28 cellular contexts compared by ENCODE assay signal in the genomic region with DNA sequence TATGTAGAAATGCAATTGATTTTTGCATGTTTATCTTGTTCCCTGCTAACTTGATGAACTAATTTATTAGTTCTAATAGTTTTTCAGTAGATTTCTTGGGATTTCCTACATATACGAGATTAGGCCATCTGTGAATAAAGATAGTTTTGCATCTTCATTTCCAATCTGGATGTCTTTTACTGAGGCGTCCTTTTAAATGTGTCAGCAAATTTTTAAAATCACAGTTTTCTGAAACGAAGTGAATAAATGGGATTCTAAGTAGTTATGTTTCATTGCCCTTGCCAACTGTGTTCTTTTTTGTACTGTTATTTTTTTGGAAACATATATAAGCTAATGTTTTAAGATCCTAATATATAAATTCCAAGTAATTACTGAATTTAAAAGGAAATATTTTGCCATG.
"Had no signal": no experiment of that assay in that cellular context is flagged by ENCODE, and none has a peak within 500 bp of the region (broad histone marks: within the 10 kb centered on the region; RNA-seq: fewer than 3 reads in every experiment).

No MANE protein-coding gene starts in this region.

- H3K27ac ChIP-seq: neural progenitor cell, ovary, parathyroid adenoma, psoas muscle, skin epidermis, spleen, suprapubic skin, testis, tibial artery, transverse colon, upper lobe of right lung, uterus had no signal

- H2AFZ ChIP-seq: neural progenitor cell, parathyroid adenoma had no signal

- H3K4me2 ChIP-seq: neural progenitor cell, smooth muscle cell had no signal

- H3K4me3 ChIP-seq: neural progenitor cell, ovary, psoas muscle, skin epidermis, smooth muscle cell, spleen, suprapubic skin, testis, tibial artery, transverse colon, upper lobe of right lung, uterus had no signal

- DNase-seq: natural killer cell; occipital lobe; ovary; posterior cingulate gyrus; psoas muscle; right cardiac atrium; spleen; stimulated activated CD4-positive, alpha-beta T cell treated with anti-CD3 and anti-CD28 coated beads, Interleukin-12 subunit alpha, Interleukin-12 subunit beta, amount 100 ng/mL, for 4 hours; stimulated activated CD4-positive, alpha-beta T cell treated with anti-CD3 and anti-CD28 coated beads, Interleukin-1b, Interleukin-23, amount 100 ng/mL, for 48 hours; stimulated activated CD4-positive, alpha-beta T cell treated with anti-CD3 and anti-CD28 coated beads, Interleukin-4, amount 100 ng/mL, for 1 hour; stimulated activated CD4-positive, alpha-beta T cell treated with anti-CD3 and anti-CD28 coated beads, Interleukin-4, amount 100 ng/mL, for 4 hours; stimulated activated CD8-positive, alpha-beta memory T cell treated with anti-CD3 and anti-CD28 coated beads, Interleukin-4, amount 100 ng/mL, for 48 hours; stimulated activated naive CD4-positive, alpha-beta T cell; stimulated activated naive CD8-positive, alpha-beta T cell treated with anti-CD3 and anti-CD28 coated beads, Interleukin-15, amount 100 ng/mL, for 72 hours; stimulated activated naive CD8-positive, alpha-beta T cell treated with anti-CD3 and anti-CD28 coated beads, Interleukin-15, Interleukin-2, amounts not matched to agents 100 U/mL and 50 U/mL, for 24 hours; substantia nigra; testis; tibial artery; transverse colon; upper lobe of right lung; uterus had no signal

- H3K9me3 ChIP-seq: ovary, psoas muscle, spleen, suprapubic skin, testis, tibial artery, transverse colon, upper lobe of right lung, uterus had no signal

- H3K9ac ChIP-seq: neural progenitor cell, parathyroid adenoma had no signal

- ATAC-seq: natural killer cell; psoas muscle; right cardiac atrium; sciatic nerve; stimulated activated memory B cell treated with anti-CD40 and anti-IgM and Interleukin-4, amounts not matched to agents 10 μg/mL and 1 μg/mL and 100 μg/mL, for 72 hours; stimulated activated naive CD8-positive, alpha-beta T cell treated with anti-CD3 and anti-CD28 coated beads, Interleukin-15, amount 100 ng/mL, for 72 hours; stimulated activated naive CD8-positive, alpha-beta T cell treated with anti-CD3 and anti-CD28 coated beads, Interleukin-15, Interleukin-2, amounts not matched to agents 100 U/mL and 50 U/mL, for 24 hours; upper lobe of right lung had no signal

- H3K27me3 ChIP-seq: neural progenitor cell, ovary, spleen, suprapubic skin, testis, tibial artery, transverse colon, upper lobe of right lung, uterus had no signal

- H3K36me3 ChIP-seq: neural progenitor cell, ovary, suprapubic skin, tibial artery, uterus had no signal

- H3K4me1 ChIP-seq: neural progenitor cell, parathyroid adenoma, psoas muscle, spleen, suprapubic skin, tibial artery, transverse colon, upper lobe of right lung, uterus had no signal
